ENCODE assay signal across 19 cellular contexts in genomic region chr9:73348485-73348884, GRCh38.
DNase-seq lines count a peak whose midpoint lies in the region; TF ChIP-seq lines count a peak whose summit lies in the region.
"Had no signal": no experiment of that assay in that cellular context is flagged by ENCODE, and none has a peak within 500 bp of the region (broad histone marks: within the 10 kb centered on the region; RNA-seq: fewer than 3 reads in every experiment).

No MANE protein-coding gene starts in this region.

- no peak overlapping the region for H2BK15ac ChIP-seq in mesenchymal stem cell (ENCODE audit: low read depth, poor library complexity, severe bottlenecking)

- no peak overlapping the region for H3K14ac ChIP-seq in mesenchymal stem cell (ENCODE audit: low read length in 2 of 2)

- no peak overlapping the region for H3K27ac ChIP-seq in GM23248
- H3K27ac ChIP-seq in mesenchymal stem cell (ENCODE audit: low read length, poor library complexity, severe bottlenecking) = no peak overlapping the region
- H3K27ac ChIP-seq: colonic mucosa, thoracic aorta had no signal

- H2BK12ac ChIP-seq in mesenchymal stem cell (ENCODE audit: low read length in 2 of 2) = no peak overlapping the region

- H3K23ac ChIP-seq in mesenchymal stem cell (ENCODE audit: low read length in 2 of 2) = no peak overlapping the region

- no peak for TF ChIP-seq POLR2A in erythroblast (IDR thresholded peaks at IDR 0.05; ENCODE audit: low read length)

- H2AFZ ChIP-seq in GM23248 = no peak overlapping the region
- no peak overlapping the region for H2AFZ ChIP-seq in mesenchymal stem cell (ENCODE audit: low read depth, low read length)

- H3K4me3 ChIP-seq in GM23248 (no peak overlapping the region), mesenchymal stem cell (ENCODE audit: insufficient read depth in 1 of 2, low read depth in 1 of 2, low read length in 2 of 2) (no peak overlapping the region), foreskin fibroblast (ENCODE audit: low read depth in 1 of 2, low read length in 2 of 2) (no peak overlapping the region)
- H3K4me3 ChIP-seq: colonic mucosa, thoracic aorta had no signal

- no peak overlapping the region for H2AK5ac ChIP-seq in mesenchymal stem cell (ENCODE audit: low read length, severe bottlenecking)

- TF ChIP-seq CTCF in foreskin fibroblast (IDR thresholded peaks at IDR 0.05; ENCODE audit: low read depth, low read length) = no peak

- peak; percentile 5 for DNase-seq in GM23248
- DNase-seq in RKO (ENCODE audit: low spot score) = peak; percentile 32
- peak; percentile 23 to 31 for DNase-seq in erythroblast (lab: John Stamatoyannopoulos, UW)
- peak; percentile 22 for DNase-seq in mesenchymal stem cell
- no peak for DNase-seq in foreskin fibroblast
- no peak for DNase-seq in NCI-H2029 treated with DMSO at 0.1 percent for 48 hours (lab: John Stamatoyannopoulos, UW)
- no peak for DNase-seq in stimulated activated CD4-positive, alpha-beta T cell treated with anti-CD3 and anti-CD28 coated beads, Interleukin-15, amount 100 ng/mL, for 24 hours
- no peak for DNase-seq in NCI-H2196 (lab: John Stamatoyannopoulos, UW; ENCODE audit: unreplicated experiment)
- DNase-seq: activated B cell treated with CpG ODN at 0.5 μM for 24 hours; activated CD8-positive, alpha-beta memory T cell treated with anti-CD3 and anti-CD28 coated beads for 24 hours; amygdala; BE2C; Calu3; colonic mucosa; head of caudate nucleus; NCI-H1048; NCI-H2107; stimulated activated CD4-positive, alpha-beta T cell treated with anti-CD3 and anti-CD28 coated beads, Interleukin-4, amount 100 ng/mL, for 4 hours had no signal

- H3F3A ChIP-seq in GM23248 (ENCODE audit: insufficient read depth) = no peaks in the 10 kb centered on the region

- H3K27me3 ChIP-seq in GM23248 (replicated peaks; ENCODE audit: insufficient read depth) (no peaks in the 10 kb centered on the region), mesenchymal stem cell (ENCODE audit: control insufficient read depth in 1 of 2, insufficient read depth in 1 of 2, low read length in 2 of 2) (no peaks in the 10 kb centered on the region)
- H3K27me3 ChIP-seq: BE2C, colonic mucosa had no signal

- H3K18ac ChIP-seq in mesenchymal stem cell (ENCODE audit: low read depth in 1 of 2, low read length in 2 of 2) = no peak overlapping the region

- in situ Hi-C loops in GM23248 (cut with MboI) = no loop called here

- H3K9ac ChIP-seq in GM23248 (no peak overlapping the region), mesenchymal stem cell (ENCODE audit: low read length) (no peak overlapping the region)

- H4K8ac ChIP-seq in mesenchymal stem cell (ENCODE audit: low read length) = no peak overlapping the region

- H3K9me3 ChIP-seq in GM23248 (ENCODE audit: low read depth) (no peaks in the 10 kb centered on the region), mesenchymal stem cell (ENCODE audit: control insufficient read depth, low read length) (peaks cover 8% of the 10 kb centered on the region)
- H3K9me3 ChIP-seq: BE2C, colonic mucosa, thoracic aorta had no signal

- H3K36me3 ChIP-seq in GM23248 (ENCODE audit: low read depth) (no peaks in the 10 kb centered on the region), mesenchymal stem cell (ENCODE audit: control insufficient read depth in 1 of 2, insufficient read depth in 2 of 2, low read depth in 1 of 2, low read length in 2 of 2) (no peaks in the 10 kb centered on the region)
- H3K36me3 ChIP-seq: BE2C, colonic mucosa, thoracic aorta had no signal

- H3K79me2 ChIP-seq in GM23248 (ENCODE audit: insufficient read depth) = no peaks in the 10 kb centered on the region

- no peak overlapping the region for H4K91ac ChIP-seq in mesenchymal stem cell (ENCODE audit: low read length)

- no peak overlapping the region for H2BK5ac ChIP-seq in mesenchymal stem cell (ENCODE audit: low read depth, low read length, poor library complexity, severe bottlenecking)

- H3K79me1 ChIP-seq in mesenchymal stem cell (replicated peaks; ENCODE audit: low read length, poor library complexity, severe bottlenecking) = no peaks in the 10 kb centered on the region

- H4K20me1 ChIP-seq in GM23248 (ENCODE audit: insufficient read depth) = no peaks in the 10 kb centered on the region

- no peaks in the 10 kb centered on the region for H3K4me1 ChIP-seq in GM23248 (ENCODE audit: insufficient read depth)
- no peaks in the 10 kb centered on the region for H3K4me1 ChIP-seq in mesenchymal stem cell (ENCODE audit: control insufficient read depth, insufficient read depth, low read depth, low read length)
- H3K4me1 ChIP-seq: BE2C, colonic mucosa had no signal

- H2BK120ac ChIP-seq in mesenchymal stem cell (ENCODE audit: low read depth, low read length) = no peak overlapping the region

- H3K4me2 ChIP-seq in GM23248 (ENCODE audit: unreplicated experiment) = no peak overlapping the region
- H3K4me2 ChIP-seq in mesenchymal stem cell (ENCODE audit: low read length, poor library complexity, severe bottlenecking) = no peak overlapping the region

- H3K4ac ChIP-seq in mesenchymal stem cell (ENCODE audit: low read depth in 1 of 2, low read length in 2 of 2) = no peak overlapping the region

- no peaks in the 10 kb centered on the region for H3K9me2 ChIP-seq in GM23248 (ENCODE audit: insufficient read depth)

Comparison
In these comparisons a context has a peak if more than half of its experiments do, and no peak if none do; other contexts are left out.
1. DNase-seq: peak in GM23248 (single experiment), RKO (single experiment), erythroblast (2 of 2) and mesenchymal stem cell (single experiment); none in foreskin fibroblast (0 of 2), NCI-H2029 treated with DMSO at 0.1 percent for 48 hours (single experiment), stimulated activated CD4-positive, alpha-beta T cell treated with anti-CD3 and anti-CD28 coated beads, Interleukin-15, amount 100 ng/mL, for 24 hours (single experiment) and NCI-H2196 (single experiment).